Comparison of ENCODE assay signal across 8 cellular contexts in the genomic region with DNA sequence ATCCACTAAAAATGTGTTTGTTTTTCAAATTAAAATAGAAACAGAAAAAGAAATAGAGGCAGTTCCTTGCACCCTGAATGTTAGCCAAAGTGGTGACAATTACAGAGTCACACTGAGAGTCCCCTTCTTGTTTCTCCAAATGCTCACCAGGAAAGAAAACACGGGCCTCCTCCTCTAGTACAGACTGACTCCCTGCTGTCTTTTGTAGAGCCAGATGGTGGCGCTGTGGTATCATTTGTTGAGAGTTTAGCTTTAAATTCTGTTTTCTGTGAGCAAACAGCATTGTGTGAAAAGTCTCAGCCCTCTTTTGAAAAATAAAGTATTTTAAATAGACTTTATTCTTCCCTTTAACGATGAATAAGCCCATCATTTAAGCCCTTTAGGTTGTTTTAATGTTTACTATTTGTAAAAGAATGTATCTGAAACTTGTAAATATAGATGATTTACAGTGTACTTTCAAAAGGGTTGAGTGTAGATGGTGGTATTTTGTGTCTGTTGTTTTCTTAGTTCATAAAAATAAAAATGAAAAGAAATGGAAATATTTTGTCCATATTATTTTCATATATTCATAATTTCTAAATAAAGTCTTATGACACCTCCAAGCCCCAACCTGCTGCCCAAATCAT.
DNase-seq lines count a peak whose midpoint lies in the region; ATAC-seq and FAIRE-seq lines count a peak whose summit lies in the region.

No MANE protein-coding gene starts in this region.

- peak; percentile 48 for DNase-seq in DMS53 treated with DMSO at 0.1 percent for 48 hours (lab: John Stamatoyannopoulos, UW; ENCODE audit: unreplicated experiment)
- DNase-seq in GM19239 (ENCODE audit: insufficient read length, low spot score): peak; percentile 23
- DNase-seq in NCI-H526 (lab: John Stamatoyannopoulos, UW): peak; percentile 8 to 55
- DNase-seq in anterior cingulate cortex (lab: John Stamatoyannopoulos, UW): peak in 40 of 58 donors; percentile 0 to 65 (median 18)
- DNase-seq in hypothalamus (lab: John Stamatoyannopoulos, UW): peak in 30 of 51 donors; percentile 0 to 79 (median 26)
- peak in 2 of 3 donors; percentile 6 to 14 for DNase-seq in stimulated activated CD4-positive, alpha-beta T cell treated with anti-CD3 and anti-CD28 coated beads, Interleukin-12 subunit alpha, Interleukin-12 subunit beta, amount 100 ng/mL, for 48 hours (ENCODE audit: low read depth in 2 of 3, low spot score in 1 of 3)
- DNase-seq in amniotic stem cell (lab: John Stamatoyannopoulos, UW): no peak

- ATAC-seq in HG03175 (IDR thresholded peaks at IDR 0.05; ENCODE audit: unreplicated experiment): peak; percentile 73

- FAIRE-seq in GM19239 (lab: Jason Lieb, UNC): peak; percentile 75
